Comparison of ENCODE assay signal across 16 cellular contexts in the genomic region with DNA sequence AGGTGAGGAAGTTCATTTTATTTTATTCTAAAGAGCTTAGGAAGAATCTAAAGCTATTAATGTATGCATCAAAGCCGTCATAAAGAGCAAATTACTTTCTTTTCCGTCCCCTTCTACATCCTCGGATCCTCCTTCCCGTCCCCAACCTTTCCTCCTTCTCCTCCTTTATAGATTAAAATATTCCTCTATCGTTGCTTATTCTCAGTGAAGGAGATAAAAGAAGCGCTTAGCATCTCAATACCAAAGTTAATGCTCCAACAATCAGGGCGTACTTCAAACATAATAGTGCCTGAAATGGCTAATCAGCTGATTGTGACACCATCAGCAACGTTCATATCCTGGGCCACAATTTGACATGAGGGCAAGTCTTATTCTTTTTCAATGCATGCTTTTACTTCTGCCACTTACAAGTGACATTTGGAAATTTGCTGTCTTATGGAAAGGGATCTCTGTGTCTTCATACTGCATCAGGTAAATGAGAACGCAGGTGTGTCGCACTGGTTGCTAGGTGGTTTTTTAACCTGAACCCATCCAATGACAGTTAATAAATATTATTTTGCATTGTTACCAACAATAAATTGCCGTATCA. TPM values are rescaled to one million over a fixed set of nuclear protein-coding genes. Genes with fewer than 3 reads are reported as not detected.
A peak's percentile ranks its signal among the peaks of the same experiment; 100 is the strongest.
DNase-seq lines count a peak whose midpoint lies in the region; FAIRE-seq and TF ChIP-seq lines count a peak whose summit lies in the region.
"Had no signal": no experiment of that assay in that cellular context is flagged by ENCODE, and none has a peak within 500 bp of the region (broad histone marks: within the 10 kb centered on the region; RNA-seq: fewer than 3 reads in every experiment).

No MANE protein-coding gene starts in this region.

- no peak overlapping the region for H3K18ac ChIP-seq in H1 (ENCODE audit: extremely low read depth, low read length)

- H3K4me3 ChIP-seq in ACC112 (ENCODE audit: low read depth, low read length) (peak overlapping the region; percentile 26; the same call in 1 of the 2 replicates), H1 (ENCODE audit: extremely low read depth in 1 of 4, insufficient read depth in 2 of 4, low read depth in 3 of 4, low read length in 4 of 4) (peak overlapping the region; percentile 64 to 92 (median 75); a peak in 7 of 8 replicates), neural progenitor cell (peak overlapping the region; percentile 63)
- H3K4me3 ChIP-seq: colonic mucosa, PC-9 had no signal

- TF ChIP-seq RAD21 in H1 (IDR thresholded peaks at IDR 0.05 in 1 of 2, conservative IDR thresholded peaks at IDR 0.05 in 1 of 2; ENCODE audit: low read depth in 2 of 2, low read length in 2 of 2): no peak

- H4K20me1 ChIP-seq in H1 (replicated peaks in 1 of 2; ENCODE audit: control insufficient read depth in 1 of 2, insufficient read depth in 2 of 2, low read length in 2 of 2): peaks cover 0 to 3% of the 10 kb centered on the region in 2 experiments
- H4K20me1 ChIP-seq in neural progenitor cell (ENCODE audit: low read depth): no peaks in the 10 kb centered on the region

- no peak overlapping the region for H3K23ac ChIP-seq in H1 (ENCODE audit: insufficient read length)

- no peak for TF ChIP-seq POLR2A in H1 (IDR thresholded peaks at IDR 0.05; ENCODE audit: control extremely low read depth in 1 of 2, low read depth in 2 of 2, low read length in 2 of 2)

- H2AK5ac ChIP-seq in H1 (ENCODE audit: low read depth, low read length): no peak overlapping the region

- H2AFZ ChIP-seq in ACC112 (ENCODE audit: low read length, unreplicated experiment) (no peak overlapping the region), H1 (ENCODE audit: low read length) (no peak overlapping the region), neural progenitor cell (replicated peaks) (no peak overlapping the region)
- H2AFZ ChIP-seq: PC-9 had no signal

- no peak overlapping the region for H2BK12ac ChIP-seq in H1 (ENCODE audit: low read depth, low read length)

- WGBS in H1 (ENCODE audit: extremely low coverage in 1 of 2, insufficient coverage in 1 of 2, insufficient read length in 1 of 2, insufficient replicate concordance in 2 of 2, low coverage in 1 of 2, low lambda C conversion rate in 2 of 2, missing lambda C conversion rate in 1 of 2), 2 experiments: 14% methylated on average over 11 of the region's 11 CpGs; no CpG with 5 or more reads in 1 of the 2 experiments

- peaks cover 2% of the 10 kb centered on the region for H3K79me1 ChIP-seq in H1 (ENCODE audit: low read depth, low read length)

- H3K27ac ChIP-seq in ACC112 (ENCODE audit: low read depth, low read length) (no peak overlapping the region), H1 (ENCODE audit: low read depth, low read length) (no peak overlapping the region), neural progenitor cell (no peak overlapping the region)
- H3K27ac ChIP-seq: C4-2B, colonic mucosa, neutrophil, PC-9 had no signal

- CTCF ChIA-PET in H1 (lab: Charles Lee; ENCODE audit: partially characterized antibody): interaction anchor here (0.9 to 3.2 kb wide), 12 partner anchors 16 to 280 kb away, joined by 3 to 18 read pairs (median 4); no protein-coding TSS in a partner anchor

- no peak overlapping the region for H3K27ac Mint-ChIP-seq in neural progenitor cell
- H3K27ac Mint-ChIP-seq in activated CD4-positive, alpha-beta T cell treated with anti-CD3 and anti-CD28 coated beads, Interleukin-2, amount 10 ng/mL, durations not matched to agents 24 days and 14 days: no peak overlapping the region

- POLR2A ChIA-PET in H1 (lab: Charles Lee; ENCODE audit: partially characterized antibody): interaction anchor here (0.7 to 2.3 kb wide), 6 partner anchors 38 to 282 kb away, joined by 3 to 11 read pairs (median 4); partner anchors contain the start of gene ICE1

- peaks cover 8% of the 10 kb centered on the region for H3K9me3 Mint-ChIP-seq in neural progenitor cell
- no peaks in the 10 kb centered on the region for H3K9me3 Mint-ChIP-seq in activated CD4-positive, alpha-beta T cell treated with anti-CD3 and anti-CD28 coated beads, Interleukin-2, amount 10 ng/mL, durations not matched to agents 24 days and 14 days

- H3K9me3 ChIP-seq in H1 (ENCODE audit: insufficient read depth in 2 of 2, low read depth in 1 of 2, low read length in 1 of 2) (no peaks in the 10 kb centered on the region; a peak in 1 of 4 replicates), neural progenitor cell (ENCODE audit: low read depth) (no peaks in the 10 kb centered on the region)
- H3K9me3 ChIP-seq: colonic mucosa, neutrophil had no signal

- H4K5ac ChIP-seq in H1 (ENCODE audit: insufficient read length, low read depth, low read length): no peak overlapping the region

- H3K4me3 Mint-ChIP-seq in neural progenitor cell: peak overlapping the region; percentile 83
- H3K4me3 Mint-ChIP-seq in activated CD4-positive, alpha-beta T cell treated with anti-CD3 and anti-CD28 coated beads, Interleukin-2, amount 10 ng/mL, durations not matched to agents 24 days and 14 days: no peak overlapping the region

- H3K79me2 ChIP-seq in ACC112 (ENCODE audit: control insufficient read depth, insufficient read depth, low read length, unreplicated experiment) (no peaks in the 10 kb centered on the region), H1 (ENCODE audit: control insufficient read depth in 1 of 2, insufficient read depth in 2 of 2, low read length in 2 of 2) (peaks cover 0 to 3% of the 10 kb centered on the region in 2 experiments; a peak in 1 of 4 replicates), neural progenitor cell (ENCODE audit: low read depth) (no peaks in the 10 kb centered on the region)

- TF ChIP-seq EP300 in H1 (IDR thresholded peaks at IDR 0.05; ENCODE audit: borderline replicate concordance in 1 of 2, low read depth in 2 of 2, low read length in 2 of 2): no peak

- H3K14ac ChIP-seq in H1 (ENCODE audit: insufficient read length): no peak overlapping the region

- peaks cover 19% of the 10 kb centered on the region for H3K4me1 Mint-ChIP-seq in neural progenitor cell
- H3K4me1 Mint-ChIP-seq in activated CD4-positive, alpha-beta T cell treated with anti-CD3 and anti-CD28 coated beads, Interleukin-2, amount 10 ng/mL, durations not matched to agents 24 days and 14 days: peaks cover 4% of the 10 kb centered on the region

- no peak for TF ChIP-seq CTCF in H1 (IDR thresholded peaks at IDR 0.05; ENCODE audit: control extremely low read depth in 1 of 3, insufficient read depth in 1 of 3, low read depth in 1 of 3, low read length in 3 of 3)
- TF ChIP-seq CTCF in neural progenitor cell (IDR thresholded peaks at IDR 0.05): no peak
- no peak for TF ChIP-seq CTCF in GM10266 (IDR thresholded peaks at IDR 0.05; ENCODE audit: control insufficient read depth, insufficient read depth, low read depth, missing control alignments)

- H3K27me3 ChIP-seq in ACC112 (ENCODE audit: insufficient read depth, low read length): peaks cover 27% of the 10 kb centered on the region
- peaks cover 0 to 20% (median 8%) of the 10 kb centered on the region in 4 experiments; a peak in 5 of 7 replicates for H3K27me3 ChIP-seq in H1 (replicated peaks in 1 of 4; ENCODE audit: control insufficient read depth in 3 of 4, extremely low read depth in 1 of 4, insufficient read depth in 3 of 4, low read length in 3 of 4)
- H3K27me3 ChIP-seq in neural progenitor cell: peaks cover 30% of the 10 kb centered on the region

- H2BK120ac ChIP-seq in H1 (replicated peaks; ENCODE audit: low read depth, low read length): no peak overlapping the region

- H3K4me1 ChIP-seq in ACC112 (ENCODE audit: control insufficient read depth, insufficient read depth, low read length, unreplicated experiment) (no peaks in the 10 kb centered on the region), H1 (replicated peaks in 1 of 4; ENCODE audit: control insufficient read depth in 3 of 4, insufficient read depth in 4 of 4, low read length in 3 of 4) (peaks cover 3 to 10% (median 6%) of the 10 kb centered on the region in 4 experiments; a peak in 6 of 7 replicates), neural progenitor cell (peaks cover 8% of the 10 kb centered on the region)
- H3K4me1 ChIP-seq: colonic mucosa had no signal

- peaks cover 6% of the 10 kb centered on the region for H3K36me3 Mint-ChIP-seq in neural progenitor cell
- no peaks in the 10 kb centered on the region for H3K36me3 Mint-ChIP-seq in activated CD4-positive, alpha-beta T cell treated with anti-CD3 and anti-CD28 coated beads, Interleukin-2, amount 10 ng/mL, durations not matched to agents 24 days and 14 days (ENCODE audit: low read depth)

- H2BK20ac ChIP-seq in H1 (ENCODE audit: low read length): 0 out of 2 replicates have a peak overlapping the region, but pooled peaks have one; percentile 51

- H3K9ac ChIP-seq in H1 (replicated peaks in 1 of 4; ENCODE audit: extremely low read depth in 1 of 4, low read depth in 3 of 4, low read length in 3 of 4) (no peak overlapping the region), neural progenitor cell (no peak overlapping the region)

- H3K36me3 ChIP-seq in ACC112 (ENCODE audit: insufficient read depth, low read length) (no peaks in the 10 kb centered on the region), H1 (ENCODE audit: control insufficient read depth in 2 of 4, insufficient read depth in 4 of 4, low read length in 3 of 4) (peaks cover 0 to under 1% (median 0%) of the 10 kb centered on the region in 4 experiments; a peak in 2 of 8 replicates), neural progenitor cell (no peaks in the 10 kb centered on the region)
- H3K36me3 ChIP-seq: colonic mucosa, neutrophil had no signal

- H3K23me2 ChIP-seq in H1 (ENCODE audit: low read depth, low read length): peaks cover 16% of the 10 kb centered on the region; the same call in 1 of the 2 replicates

- no peak overlapping the region for H4K91ac ChIP-seq in H1 (replicated peaks; ENCODE audit: insufficient read length, low read length)

- no peak overlapping the region for H3K56ac ChIP-seq in H1 (replicated peaks; ENCODE audit: insufficient read length, low read depth, low read length)

- intact Hi-C loops in activated CD4-positive, alpha-beta T cell treated with anti-CD3 and anti-CD28 coated beads, Interleukin-2, amount 10 ng/mL, durations not matched to agents 24 days and 14 days (cut with micrococcal nuclease): loop anchor here (5.0 kb wide), 1 partner anchor 264 kb away; no protein-coding TSS in a partner anchor

- no peak overlapping the region for H2BK5ac ChIP-seq in H1 (ENCODE audit: low read depth, low read length)

- H3K27me3 Mint-ChIP-seq in neural progenitor cell (ENCODE audit: insufficient read depth, low read depth): peaks cover 23% of the 10 kb centered on the region
- peaks cover 20% of the 10 kb centered on the region for H3K27me3 Mint-ChIP-seq in activated CD4-positive, alpha-beta T cell treated with anti-CD3 and anti-CD28 coated beads, Interleukin-2, amount 10 ng/mL, durations not matched to agents 24 days and 14 days

- no peak overlapping the region for H4K8ac ChIP-seq in H1 (ENCODE audit: extremely low read depth, insufficient read depth, low read length)

- H3K4me2 ChIP-seq in H1 (ENCODE audit: insufficient read depth in 1 of 2, low read depth in 2 of 2, low read length in 2 of 2): peak overlapping the region; percentile 65 to 79
- peak overlapping the region; percentile 82 for H3K4me2 ChIP-seq in neural progenitor cell
- H3K4me2 ChIP-seq: PC-9 had no signal

- H2BK15ac ChIP-seq in H1 (ENCODE audit: low read length): no peak overlapping the region

- DNase-seq in HTR-8/SVneo (ENCODE audit: insufficient read length, low spot score) (no peak), H1 (ENCODE audit: low read depth in 1 of 2, low spot score in 2 of 2) (no peak), neural progenitor cell (ENCODE audit: low spot score) (peak; percentile 21), GM10266 (ENCODE audit: extremely low spot score) (no peak), HUDEP-2 (lab: John Stamatoyannopoulos, UW; ENCODE audit: unreplicated experiment in 76 of 76) (no peak), amniotic stem cell (lab: John Stamatoyannopoulos, UW) (no peak)
- no peak for DNase-seq in activated CD4-positive, alpha-beta T cell treated with anti-CD3 and anti-CD28 coated beads, Interleukin-2, amount 10 ng/mL, durations not matched to agents 24 days and 14 days
- DNase-seq: activated gamma-delta T cell, GF-D8 had no signal

- peaks cover 10% of the 10 kb centered on the region for H3F3A ChIP-seq in neural progenitor cell (ENCODE audit: low read depth)

- FAIRE-seq in HTR-8/SVneo (lab: Jason Lieb, UNC) (peak; percentile 26), H1 (lab: Jason Lieb, UNC) (peak; percentile 62)

- H3K4ac ChIP-seq in H1 (replicated peaks; ENCODE audit: insufficient read length, low read depth, low read length): no peak overlapping the region

RNA-seq across cellular contexts. Expression of gene ADAMTS16, which starts 1.0 kb away (rescaled TPM):
- total RNA-seq in H1 (2021; fragmentation: NEBNext Ultra II Directional; extraction: Animal tissue kit (Norgen Biotek cat#: 25700)): 14.6 and 16.0 TPM in 2 replicates
- polyA plus RNA-seq in H1 (2011; rRNA removed): 3.7 and 3.9 TPM in 2 replicates
- 3.8 TPM for polyA plus RNA-seq in H1 (2011; cell fraction: cytosol; rRNA removed)
- 10.7 TPM for polyA plus RNA-seq in H1 (2011; cell fraction: nucleus; rRNA removed)
- polyA plus RNA-seq in H1 (2012, experiment 1 of 2): 4.1 to 7.1 TPM (median 5.7 TPM) in 4 replicates
- polyA plus RNA-seq in H1 (2012, experiment 2 of 2): 1.5 TPM
- 15.1 TPM for polyA plus RNA-seq in H1 (2013, experiment 1 of 2)
- 14.5 TPM for polyA plus RNA-seq in H1 (2013, experiment 2 of 2)
- polyA minus RNA-seq in H1 (2011; rRNA and poly(A)+ RNA removed): 12.2 and 14.9 TPM in 2 replicates
- 4.7 TPM for polyA minus RNA-seq in H1 (2011; cell fraction: cytosol; rRNA and poly(A)+ RNA removed)
- 35.4 TPM for polyA minus RNA-seq in H1 (2011; cell fraction: nucleus; rRNA and poly(A)+ RNA removed)
- 3.9 and 4.1 TPM in 2 replicates for total RNA-seq in neural progenitor cell (ENCODE audit: low replicate concordance)
- not detected in 2 replicates for total RNA-seq in activated CD4-positive, alpha-beta T cell treated with anti-CD3 and anti-CD28 coated beads, Interleukin-2, amount 10 ng/mL, durations not matched to agents 24 days and 14 days
- total RNA-seq: left lobe of liver; T-helper 1 cell treated with Interleukin-12 subunit alpha and Interleukin-12 subunit beta and Interleukin-4 antibody, amounts not matched to agents 30 ng/mL and 1 ng/mL, for 36 hours had no signal
